ENCODE assay signal across 14 cellular contexts in the genomic region with DNA sequence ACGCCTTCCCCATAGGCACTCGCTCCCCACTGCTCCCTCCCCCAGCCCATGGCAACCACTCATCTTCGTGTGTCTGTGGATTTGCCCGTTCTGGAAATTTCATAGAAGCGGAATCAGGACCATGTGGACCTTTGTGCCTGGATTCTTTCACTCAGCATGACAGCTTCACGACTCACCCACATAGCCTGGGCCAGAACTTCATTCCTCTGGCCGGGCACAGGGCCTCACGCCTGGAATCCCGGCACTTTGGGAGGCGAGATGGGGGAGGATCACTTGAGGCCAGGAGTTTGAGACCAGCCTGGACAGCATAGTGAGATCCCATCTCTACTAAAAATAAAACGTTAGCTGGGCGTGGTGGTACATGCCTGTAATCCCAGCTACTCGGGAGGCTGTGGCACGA. TPM values are rescaled to one million over a fixed set of nuclear protein-coding genes. Genes with fewer than 3 reads are reported as not detected.
DNase-seq lines count a peak whose midpoint lies in the region; ATAC-seq and TF ChIP-seq lines count a peak whose summit lies in the region.
"Had no signal": no experiment of that assay in that cellular context is flagged by ENCODE, and none has a peak within 500 bp of the region (broad histone marks: within the 10 kb centered on the region; RNA-seq: fewer than 3 reads in every experiment).

No MANE protein-coding gene starts in this region.

- intact Hi-C loops in head of caudate nucleus (cut with DNase I) = no loop called here

- DNase-seq in ELR (ENCODE audit: low read depth) = peak; percentile 40
- DNase-seq in RPMI7951 (ENCODE audit: low read depth) = peak; percentile 32
- peak; percentile 34 to 54 for DNase-seq in fibroblast of lung (ENCODE audit: low read depth in 2 of 2)
- DNase-seq in head of caudate nucleus = no peak
- DNase-seq in GM19238 (ENCODE audit: insufficient read length, low spot score) = no peak
- DNase-seq: activated CD4-positive, alpha-beta T cell treated with anti-CD3 and anti-CD28 coated beads, Interleukin-2, amount 10 ng/mL, durations not matched to agents 7 days and 5 days; foreskin keratinocyte; NCI-H2107; substantia nigra had no signal

- no peak overlapping the region for H3K4me3 ChIP-seq in fibroblast of lung (replicated peaks in 1 of 4; ENCODE audit: control extremely low read depth in 1 of 4, insufficient read depth in 1 of 4, low read depth in 3 of 4, low read length in 4 of 4)
- H3K4me3 ChIP-seq: coronary artery, right atrium auricular region had no signal

- H3K27ac ChIP-seq in fibroblast of lung (ENCODE audit: insufficient read depth, low read length) = no peak overlapping the region
- H3K27ac ChIP-seq: coronary artery, foreskin keratinocyte, right atrium auricular region had no signal

- ATAC-seq in GM19023 (IDR thresholded peaks at IDR 0.05; ENCODE audit: unreplicated experiment) = no peak
- ATAC-seq: foreskin keratinocyte had no signal

- peaks cover 10% of the 10 kb centered on the region for H3K27me3 ChIP-seq in fibroblast of lung (ENCODE audit: control insufficient read depth, insufficient read depth, low read length)
- H3K27me3 ChIP-seq: right atrium auricular region had no signal

- H3K9ac ChIP-seq in fibroblast of lung (ENCODE audit: insufficient read depth, low read length) = no peak overlapping the region

- no peak overlapping the region for H3K4me2 ChIP-seq in fibroblast of lung (ENCODE audit: extremely low read depth, insufficient read depth, low read length)

- no peaks in the 10 kb centered on the region for H3K36me3 ChIP-seq in fibroblast of lung (ENCODE audit: control insufficient read depth, insufficient read depth, low read length)
- H3K36me3 ChIP-seq: right atrium auricular region had no signal

- no peaks in the 10 kb centered on the region for H3K79me2 ChIP-seq in fibroblast of lung (ENCODE audit: control insufficient read depth, insufficient read depth, low read length)

- no peak for TF ChIP-seq CTCF in fibroblast of lung (conservative IDR thresholded peaks at IDR 0.05 in 1 of 2, IDR thresholded peaks at IDR 0.05 in 1 of 2; ENCODE audit: low read depth in 1 of 2, low read length in 2 of 2)

- no peaks in the 10 kb centered on the region for H3K4me1 ChIP-seq in fibroblast of lung (ENCODE audit: control insufficient read depth, extremely low read depth, insufficient read depth, low read length)
- H3K4me1 ChIP-seq: foreskin keratinocyte had no signal

- H4K20me1 ChIP-seq in fibroblast of lung (ENCODE audit: control insufficient read depth, extremely low read depth, insufficient read depth, low read length) = no peaks in the 10 kb centered on the region

- H2AFZ ChIP-seq in fibroblast of lung (ENCODE audit: low read length) = no peak overlapping the region

- no peaks in the 10 kb centered on the region for H3K9me3 ChIP-seq in fibroblast of lung (ENCODE audit: control insufficient read depth, insufficient read depth, low read depth, low read length)
- H3K9me3 ChIP-seq: right atrium auricular region had no signal

RNA-seq across cellular contexts. Expression of gene DIPK1B, which starts 12.1 kb away (rescaled TPM):
- not detected in 2 replicates for total RNA-seq in RPMI7951 (2014; rRNA removed; shearing (Covaris generic))
- 0.33 and 0.77 TPM in 2 replicates for total RNA-seq in fibroblast of lung
- 0.16 and 0.34 TPM in 2 replicates for polyA plus RNA-seq in fibroblast of lung
- polyA plus RNA-seq in fibroblast of lung (2012) = 0.40 and 0.95 TPM in 2 replicates
- 0.30 TPM in 1 of 2 replicates, not detected in the other for polyA minus RNA-seq in fibroblast of lung (ENCODE audit: low replicate concordance)
- total RNA-seq: activated CD4-positive, alpha-beta T cell treated with anti-CD3 and anti-CD28 coated beads, Interleukin-2, amount 10 ng/mL, durations not matched to agents 7 days and 5 days; CD4-positive, alpha-beta memory T cell had no signal
- polyA plus RNA-seq: CD4-positive, alpha-beta memory T cell had no signal

RNA-seq across cellular contexts. Expression of gene AGPAT2, which starts 13.1 kb away (rescaled TPM):
- total RNA-seq in RPMI7951 (2014; rRNA removed; shearing (Covaris generic)) = 20.4 and 34.7 TPM in 2 replicates
- 31.8 and 43.3 TPM in 2 replicates for total RNA-seq in fibroblast of lung
- polyA plus RNA-seq in fibroblast of lung = 24.9 and 25.1 TPM in 2 replicates
- 32.5 and 40.5 TPM in 2 replicates for polyA plus RNA-seq in fibroblast of lung (2012)
- 40.9 and 50.4 TPM in 2 replicates for polyA minus RNA-seq in fibroblast of lung (ENCODE audit: low replicate concordance)

RNA-seq across cellular contexts. Expression of gene EGFL7, which starts 37.6 kb away (rescaled TPM):
- total RNA-seq in RPMI7951 (2014; rRNA removed; shearing (Covaris generic)) = 1.6 and 4.1 TPM in 2 replicates
- 6.2 and 7.9 TPM in 2 replicates for total RNA-seq in fibroblast of lung
- polyA plus RNA-seq in fibroblast of lung = 2.5 and 4.2 TPM in 2 replicates
- 5.3 and 7.6 TPM in 2 replicates for polyA plus RNA-seq in fibroblast of lung (2012)
- polyA minus RNA-seq in fibroblast of lung (ENCODE audit: low replicate concordance) = 0.93 and 3.1 TPM in 2 replicates
- total RNA-seq: CD4-positive, alpha-beta memory T cell had no signal

RNA-seq across cellular contexts. Expression of gene LCN10, which starts 42.4 kb away (rescaled TPM):
- total RNA-seq in RPMI7951 (2014; rRNA removed; shearing (Covaris generic)) = 0.10 TPM in 1 of 2 replicates, not detected in the other
- total RNA-seq in fibroblast of lung = not detected in 2 replicates
- polyA plus RNA-seq in fibroblast of lung = not detected in 2 replicates
- not detected in 2 replicates for polyA plus RNA-seq in fibroblast of lung (2012)
- polyA minus RNA-seq in fibroblast of lung (ENCODE audit: low replicate concordance) = not detected in 2 replicates
- total RNA-seq: activated CD4-positive, alpha-beta T cell treated with anti-CD3 and anti-CD28 coated beads, Interleukin-2, amount 10 ng/mL, durations not matched to agents 7 days and 5 days; foreskin keratinocyte; kidney epithelial cell had no signal
- polyA plus RNA-seq: foreskin keratinocyte had no signal

RNA-seq across cellular contexts. Expression of gene LCN6, which starts 48.0 kb away (rescaled TPM):
- not detected in 2 replicates for total RNA-seq in RPMI7951 (2014; rRNA removed; shearing (Covaris generic))
- not detected in 2 replicates for total RNA-seq in fibroblast of lung
- polyA plus RNA-seq in fibroblast of lung = not detected in 2 replicates
- not detected in 2 replicates for polyA plus RNA-seq in fibroblast of lung (2012)
- not detected in 2 replicates for polyA minus RNA-seq in fibroblast of lung (ENCODE audit: low replicate concordance)
- total RNA-seq: activated CD4-positive, alpha-beta T cell treated with anti-CD3 and anti-CD28 coated beads, Interleukin-2, amount 10 ng/mL, durations not matched to agents 7 days and 5 days; CD4-positive, alpha-beta memory T cell; foreskin keratinocyte; kidney epithelial cell had no signal
- polyA plus RNA-seq: CD4-positive, alpha-beta memory T cell; foreskin keratinocyte had no signal

Comparison
In these comparisons a context has a peak if more than half of its experiments do, and no peak if none do; other contexts are left out.
1. DNase-seq: peak in ELR (single experiment), RPMI7951 (single experiment) and fibroblast of lung (2 of 2); none in head of caudate nucleus (0 of 42) and GM19238 (single experiment).